24 cellular contexts compared by ENCODE assay signal in genomic region chr1:184146202-184146601, GRCh38.
"Had no signal": no experiment of that assay in that cellular context is flagged by ENCODE, and none has a peak within 500 bp of the region (broad histone marks: within the 10 kb centered on the region; RNA-seq: fewer than 3 reads in every experiment).

No MANE protein-coding gene starts in this region.

- H3K36me3 ChIP-seq: left ventricle myocardium inferior, ovary, right atrium auricular region, right lobe of liver, thyroid gland, transverse colon, upper lobe of left lung, vagina had no signal

- H3K9me3 ChIP-seq: ovary, right atrium auricular region, right lobe of liver, testis, thyroid gland, transverse colon, upper lobe of left lung, vagina had no signal

- H3K4me1 ChIP-seq: right lobe of liver had no signal

- H3K4me2 ChIP-seq: smooth muscle cell had no signal

- ATAC-seq: natural killer cell; right lobe of liver; stimulated activated memory B cell treated with anti-CD40 and anti-IgM and Interleukin-4, amounts not matched to agents 10 μg/mL and 1 μg/mL and 100 μg/mL, for 72 hours; stimulated activated naive CD8-positive, alpha-beta T cell treated with anti-CD3 and anti-CD28 coated beads, Interleukin-15, amount 100 ng/mL, for 72 hours had no signal

- H3K27me3 ChIP-seq: ovary, right atrium auricular region, right lobe of liver, testis, thyroid gland, transverse colon, upper lobe of left lung, vagina had no signal

- H3K27ac ChIP-seq: left ventricle myocardium inferior, ovary, right atrium auricular region, right lobe of liver, testis, thyroid gland, transverse colon, upper lobe of left lung, vagina had no signal

- H3K4me3 ChIP-seq: left ventricle myocardium inferior, lung, ovary, right atrium auricular region, right lobe of liver, smooth muscle cell, testis, thyroid gland, transverse colon, upper lobe of left lung, vagina had no signal

- DNase-seq: islet precursor cell; left ventricle myocardium inferior; mesendoderm; naive B cell; natural killer cell; nephron progenitor cell; ovary; right lobe of liver; stimulated activated CD4-positive, alpha-beta T cell treated with anti-CD3 and anti-CD28 coated beads, Interleukin-1b, Interleukin-23, amount 100 ng/mL, for 48 hours; stimulated activated CD4-positive, alpha-beta T cell treated with anti-CD3 and anti-CD28 coated beads, Interleukin-2, amount 100 ng/mL, for 48 hours; stimulated activated CD4-positive, alpha-beta T cell treated with anti-CD3 and anti-CD28 coated beads, Interleukin-4, amount 100 ng/mL, for 4 hours; stimulated activated CD8-positive, alpha-beta memory T cell treated with anti-CD3 and anti-CD28 coated beads, Interleukin-4, amount 100 ng/mL, for 48 hours; stimulated activated naive CD4-positive, alpha-beta T cell treated with Interleukin-2 at 50 U/mL for 16 hours; stimulated activated naive CD8-positive, alpha-beta T cell treated with anti-CD3 and anti-CD28 coated beads, Interleukin-15, amount 100 ng/mL, for 72 hours; substantia nigra; testis; thyroid gland; transverse colon; upper lobe of left lung had no signal
